In the genomic region with DNA sequence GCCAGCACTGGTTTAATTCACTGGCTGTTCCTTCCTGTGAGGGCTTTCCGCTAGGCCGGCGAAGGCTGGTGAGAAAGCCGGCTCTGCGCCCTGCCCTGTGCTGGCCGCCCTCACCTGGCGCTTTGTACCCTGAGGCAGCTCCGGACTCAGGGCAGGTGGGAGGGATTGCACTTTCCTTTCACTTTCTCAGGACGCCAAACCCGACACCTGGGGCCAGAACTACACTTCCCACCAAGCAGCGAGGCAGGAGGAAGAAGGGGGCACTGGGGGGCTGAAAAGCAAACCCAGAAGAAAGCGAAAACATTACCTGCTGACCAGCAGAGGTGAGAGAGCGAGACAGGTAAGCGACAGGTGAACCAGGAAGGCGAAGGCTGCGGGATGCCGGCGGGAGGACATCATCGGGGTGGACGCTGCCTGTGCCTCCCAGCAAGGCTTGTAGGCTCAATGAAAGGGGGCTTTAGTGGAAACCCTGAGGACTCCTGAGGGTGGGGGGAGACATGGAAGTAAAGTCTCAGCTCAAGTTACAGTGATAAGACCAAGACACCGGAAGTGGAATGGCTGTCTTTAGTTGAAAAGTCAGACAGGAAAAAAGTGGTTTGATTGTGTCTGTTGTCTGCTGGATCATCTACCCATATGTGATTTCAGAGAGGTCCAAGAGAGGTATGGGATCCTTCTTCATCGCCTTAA, we compare ENCODE assay signal across 9 cellular contexts. TPM values are rescaled to one million over a fixed set of nuclear protein-coding genes. Genes with fewer than 3 reads are reported as not detected.
DNase-seq lines count a peak whose midpoint lies in the region; ATAC-seq, FAIRE-seq and TF ChIP-seq lines count a peak whose summit lies in the region.
"Had no signal": no experiment of that assay in that cellular context is flagged by ENCODE, and none has a peak within 500 bp of the region (broad histone marks: within the 10 kb centered on the region; RNA-seq: fewer than 3 reads in every experiment).

A gene with protein sequence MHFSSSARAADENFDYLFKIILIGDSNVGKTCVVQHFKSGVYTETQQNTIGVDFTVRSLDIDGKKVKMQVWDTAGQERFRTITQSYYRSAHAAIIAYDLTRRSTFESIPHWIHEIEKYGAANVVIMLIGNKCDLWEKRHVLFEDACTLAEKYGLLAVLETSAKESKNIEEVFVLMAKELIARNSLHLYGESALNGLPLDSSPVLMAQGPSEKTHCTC (plus strand): TSS at position 181 of the 687 bp plus-strand sequence. CDS start 3,589 bp downstream, outside the sequence.

- H3K4me3 ChIP-seq in PC-9 (peak within 1 kb of the TSS; percentile 70), keratinocyte (ENCODE audit: control insufficient read depth in 2 of 3, extremely low read depth in 1 of 3, insufficient read depth in 2 of 3, low read depth in 1 of 3, low read length in 3 of 3) (peak within 1 kb of the TSS; percentile 36 to 79 (median 68))

- DNase-seq in PC-9 (peak; percentile 67 to 74), keratinocyte (ENCODE audit: low read depth, low spot score) (no peak), MV-4-11 (lab: John Stamatoyannopoulos, UW) (no peak), dedifferentiated amniotic fluid mesenchymal stem cell (ENCODE audit: extremely low spot score) (no peak), sciatic nerve (ENCODE audit: low spot score) (no peak)
- peak; percentile 68 for DNase-seq in activated naive CD8-positive, alpha-beta T cell treated with anti-CD3 and anti-CD28 coated beads, Interleukin-2, amount 10 ng/mL, durations not matched to agents 7 days and 5 days
- peak; percentile 45 for DNase-seq in stimulated activated CD4-positive, alpha-beta T cell treated with anti-CD3 and anti-CD28 coated beads, Interleukin-4, amount 100 ng/mL, for 1 hour

- no peaks in the 10 kb centered on the region for H3K27me3 ChIP-seq in PC-9 (ENCODE audit: insufficient read depth, low read depth)
- H3K27me3 ChIP-seq in keratinocyte (ENCODE audit: control insufficient read depth, extremely low read depth, insufficient read depth, low read length) = no peaks in the 10 kb centered on the region

- H3K9me3 Mint-ChIP-seq in activated naive CD8-positive, alpha-beta T cell treated with anti-CD3 and anti-CD28 coated beads, Interleukin-2, amount 10 ng/mL, durations not matched to agents 7 days and 5 days = no peaks in the 10 kb centered on the region

- intact Hi-C loops in PC-9 (cut with micrococcal nuclease; ENCODE audit: unreplicated experiment) (loop anchor here (10.0 kb wide), 1 partner anchor 611 kb away; the partner anchor contains the start of gene MRPS33), sciatic nerve (cut with DNase I) (no loop called here)

- BruUV-seq in PC-9 (replicated peaks; lab: Mats Ljungman, UMichigan) = no TSS peak

- peaks cover 16% of the 10 kb centered on the region for H3K36me3 Mint-ChIP-seq in activated naive CD8-positive, alpha-beta T cell treated with anti-CD3 and anti-CD28 coated beads, Interleukin-2, amount 10 ng/mL, durations not matched to agents 7 days and 5 days

- dilution Hi-C loops in keratinocyte (cut with MboI; ENCODE audit: extremely low pct_ligation_motif_present, low sequenced_read_pairs) = no loop called here

- H3K9me1 ChIP-seq in keratinocyte (ENCODE audit: control insufficient read depth, extremely low read depth, insufficient read depth, low read length) = no peaks in the 10 kb centered on the region

- H2AFZ ChIP-seq in PC-9 = peak within 1 kb of the TSS; percentile 92
- peak within 1 kb of the TSS; percentile 84 for H2AFZ ChIP-seq in keratinocyte (ENCODE audit: control insufficient read depth, low read length)

- H3K36me3 ChIP-seq in PC-9 (ENCODE audit: low read depth) (no peaks in the 10 kb centered on the region), keratinocyte (ENCODE audit: control insufficient read depth in 2 of 2, extremely low read depth in 1 of 2, insufficient read depth in 2 of 2, low read length in 2 of 2) (no peaks in the 10 kb centered on the region)

- H3K9ac ChIP-seq in keratinocyte (ENCODE audit: control insufficient read depth, extremely low read depth, insufficient read depth, low read length) = peak within 1 kb of the TSS; percentile 53

- H3F3A ChIP-seq in PC-9 (ENCODE audit: insufficient read depth, low read depth) = peaks cover 20% of the 10 kb centered on the region

- TF ChIP-seq CTCF in PC-9 (conservative IDR thresholded peaks at IDR 0.05) (no peak), keratinocyte (optimal IDR thresholded peaks at IDR 0.05 in 1 of 3, IDR thresholded peaks at IDR 0.05 in 1 of 3, conservative IDR thresholded peaks at IDR 0.05 in 1 of 3; ENCODE audit: extremely low read depth in 1 of 3, insufficient read depth in 2 of 3, low read length in 3 of 3) (no peak)

- H3K27ac Mint-ChIP-seq in activated naive CD8-positive, alpha-beta T cell treated with anti-CD3 and anti-CD28 coated beads, Interleukin-2, amount 10 ng/mL, durations not matched to agents 7 days and 5 days = peak within 1 kb of the TSS; percentile 99

- FAIRE-seq in keratinocyte (lab: Jason Lieb, UNC) = no peak

- H3K4me3 Mint-ChIP-seq in activated naive CD8-positive, alpha-beta T cell treated with anti-CD3 and anti-CD28 coated beads, Interleukin-2, amount 10 ng/mL, durations not matched to agents 7 days and 5 days = peak within 1 kb of the TSS; percentile 96

- ATAC-seq in GM21717 (IDR thresholded peaks at IDR 0.05; ENCODE audit: unreplicated experiment) = peak; percentile 52
- ATAC-seq in activated naive CD8-positive, alpha-beta T cell treated with anti-CD3 and anti-CD28 coated beads, Interleukin-2, amount 10 ng/mL, durations not matched to agents 7 days and 5 days (ENCODE audit: low read depth) = peak; percentile 92
- no peak for ATAC-seq in sciatic nerve

- peaks cover 26% of the 10 kb centered on the region for H3K4me1 ChIP-seq in PC-9 (replicated peaks; ENCODE audit: insufficient read depth)
- H3K4me1 ChIP-seq in keratinocyte (ENCODE audit: control insufficient read depth, extremely low read depth, insufficient read depth, low read length) = peaks cover 8% of the 10 kb centered on the region

- no peaks in the 10 kb centered on the region for H3K9me2 ChIP-seq in PC-9 (ENCODE audit: insufficient read depth)

- H3K9me3 ChIP-seq in PC-9 (ENCODE audit: insufficient read depth, low read depth) (no peaks in the 10 kb centered on the region), keratinocyte (ENCODE audit: control insufficient read depth, low read depth, low read length) (no peaks in the 10 kb centered on the region)

- H3K4me2 ChIP-seq in PC-9 (peak within 1 kb of the TSS; percentile 88), keratinocyte (ENCODE audit: control insufficient read depth, extremely low read depth, insufficient read depth, low read depth, low read length) (peak within 1 kb of the TSS; percentile 84)

- H3K4me1 Mint-ChIP-seq in activated naive CD8-positive, alpha-beta T cell treated with anti-CD3 and anti-CD28 coated beads, Interleukin-2, amount 10 ng/mL, durations not matched to agents 7 days and 5 days = peaks cover 20% of the 10 kb centered on the region

- POLR2A ChIA-PET in PC-9 (lab: Charles Lee; ENCODE audit: unreplicated experiment) = no interaction called here
- POLR2A ChIA-PET in activated naive CD8-positive, alpha-beta T cell treated with anti-CD3 and anti-CD28 coated beads, Interleukin-2, amount 10 ng/mL, durations not matched to agents 7 days and 5 days (lab: Charles Lee) = interaction anchor here (0.6 to 1.4 kb wide), 6 partner anchors 13 to 611 kb away, joined by 3 to 10 read pairs (median 3); partner anchors contain the start of genes MRPS33 and PARP12

- no peak within 1 kb of the TSS for H3K27ac ChIP-seq in PC-9
- no peak within 1 kb of the TSS for H3K27ac ChIP-seq in keratinocyte (ENCODE audit: control insufficient read depth, insufficient read depth, low read length)

- CTCF ChIA-PET in PC-9 (lab: Charles Lee) = no interaction called here

- H3K27me3 Mint-ChIP-seq in activated naive CD8-positive, alpha-beta T cell treated with anti-CD3 and anti-CD28 coated beads, Interleukin-2, amount 10 ng/mL, durations not matched to agents 7 days and 5 days = no peaks in the 10 kb centered on the region

- no peaks in the 10 kb centered on the region for H3K79me2 ChIP-seq in PC-9 (ENCODE audit: low read depth)
- H3K79me2 ChIP-seq in keratinocyte (ENCODE audit: control insufficient read depth, insufficient read depth, low read length) = no peaks in the 10 kb centered on the region

- no peaks in the 10 kb centered on the region for H4K20me1 ChIP-seq in PC-9 (ENCODE audit: insufficient read depth)
- H4K20me1 ChIP-seq in keratinocyte (ENCODE audit: control insufficient read depth, extremely low read depth, insufficient read depth, low read length) = no peaks in the 10 kb centered on the region

RNA-seq across cellular contexts. Expression of the gene that starts here (rescaled TPM):
- 7.8 and 9.1 TPM in 2 replicates for total RNA-seq in PC-9 (2021)
- 1 to 10 TPM; 8.1 to 9.1 TPM for total RNA-seq in activated naive CD8-positive, alpha-beta T cell treated with anti-CD3 and anti-CD28 coated beads, Interleukin-2, amount 10 ng/mL, durations not matched to agents 7 days and 5 days
- 0.10 to 0.22 TPM in 2 of 3 replicates, not detected in the other for polyA plus RNA-seq in keratinocyte
- not detected for polyA plus RNA-seq in keratinocyte (2011; ENCODE audit: low read depth)
- polyA plus RNA-seq in keratinocyte (2011; cell fraction: cytosol; rRNA removed) = 0.10 TPM in 1 of 2 replicates, not detected in the other
- polyA plus RNA-seq in keratinocyte (2011; cell fraction: nucleus; rRNA removed) = not detected in 2 replicates
- polyA plus RNA-seq in keratinocyte (2012; ENCODE audit: low replicate concordance) = not detected in 2 replicates
- 0.64 to 3.2 TPM in 2 of 3 replicates, not detected in the other for polyA minus RNA-seq in keratinocyte
- polyA minus RNA-seq in keratinocyte (2011; cell fraction: cytosol; rRNA and poly(A)+ RNA removed) = not detected
- polyA minus RNA-seq in keratinocyte (2011; cell fraction: nucleus; rRNA and poly(A)+ RNA removed) = not detected in 2 replicates
- not detected for total RNA-seq in sciatic nerve
- total RNA-seq: M059J had no signal

Comparison
In these comparisons a context has a peak if more than half of its experiments do, and no peak if none do; other contexts are left out.
1. DNase-seq: peak in PC-9 (2 of 2), activated naive CD8-positive, alpha-beta T cell treated with anti-CD3 and anti-CD28 coated beads, Interleukin-2, amount 10 ng/mL, durations not matched to agents 7 days and 5 days (single experiment) and stimulated activated CD4-positive, alpha-beta T cell treated with anti-CD3 and anti-CD28 coated beads, Interleukin-4, amount 100 ng/mL, for 1 hour (single experiment); none in keratinocyte (single experiment), MV-4-11 (single experiment), dedifferentiated amniotic fluid mesenchymal stem cell (single experiment) and sciatic nerve (single experiment).